ENCODE assay signal across 8 cellular contexts in the genomic region with DNA sequence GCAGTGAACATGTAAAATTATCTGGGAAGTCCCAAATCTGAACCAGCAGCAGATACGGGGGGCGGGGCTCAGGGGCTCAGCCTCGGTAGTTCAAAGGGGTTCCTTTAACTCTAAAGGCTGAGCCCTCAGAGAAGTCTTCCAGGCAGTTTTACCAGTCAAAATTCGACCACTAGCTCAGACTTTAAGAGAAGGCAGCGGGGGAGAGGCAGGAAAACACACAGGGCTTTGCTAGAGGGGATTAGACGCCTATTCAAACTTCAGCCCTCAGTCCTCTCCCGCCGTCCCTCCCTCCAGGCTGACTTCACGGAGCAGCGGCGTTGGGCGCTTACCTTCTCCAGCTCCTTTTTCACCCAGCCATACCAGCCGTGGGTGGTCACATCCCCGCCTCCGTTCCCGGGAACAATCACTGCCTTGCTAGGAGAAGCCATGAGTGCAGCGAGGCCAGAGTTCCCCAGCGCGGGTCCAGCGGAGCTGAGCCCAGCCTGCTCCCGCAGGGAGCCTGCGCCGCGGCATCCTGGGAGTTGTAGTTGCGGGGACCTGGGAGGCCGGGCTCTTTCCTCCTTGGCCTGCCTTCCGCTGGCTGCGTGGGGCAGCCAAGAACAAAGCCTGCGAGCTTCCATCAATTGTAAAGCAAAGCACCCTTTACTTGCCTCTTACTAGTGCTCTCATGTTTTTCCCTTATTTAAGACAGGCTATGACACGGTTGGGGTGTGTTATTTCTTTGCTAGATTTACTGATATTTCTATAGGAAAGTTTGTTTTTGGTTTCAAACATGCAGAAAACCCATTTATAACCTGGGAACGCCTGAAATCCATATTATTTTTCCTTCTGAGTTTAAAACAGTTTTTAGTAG. TPM values are rescaled to one million over a fixed set of nuclear protein-coding genes. Genes with fewer than 3 reads are reported as not detected.
DNase-seq lines count a peak whose midpoint lies in the region; ATAC-seq and TF ChIP-seq lines count a peak whose summit lies in the region.

A gene (minus strand): TSS at position 486 of the 853 bp plus-strand sequence. CDS start 58 bp downstream, at position 428.

- H3K27ac Mint-ChIP-seq in activated CD8-positive, alpha-beta memory T cell treated with anti-CD3 and anti-CD28 coated beads, Interleukin-2, amount 10 ng/mL, durations not matched to agents 7 days and 5 days: peak within 1 kb of the TSS; percentile 86
- H3K27ac Mint-ChIP-seq in endodermal cell: peak within 1 kb of the TSS; percentile 97

- H3K36me3 ChIP-seq in endodermal cell (ENCODE audit: control insufficient read depth, insufficient read depth, low read length) (peaks cover 14% of the 10 kb centered on the region), mesodermal cell (ENCODE audit: control insufficient read depth, insufficient read depth, low read length) (peaks cover 15% of the 10 kb centered on the region)

- DNase-seq in COLO829 (ENCODE audit: low spot score): peak; percentile 77
- peak; percentile 97 for DNase-seq in HPDE6-E6E7 (ENCODE audit: extremely low spot score)
- DNase-seq in NOMO-1 treated with dmso at 0.1 percent for 144 hours (lab: John Stamatoyannopoulos, UW; ENCODE audit: unreplicated experiment): peak; percentile 71
- peak; percentile 84 for DNase-seq in activated CD8-positive, alpha-beta memory T cell treated with anti-CD3 and anti-CD28 coated beads, Interleukin-2, amount 10 ng/mL, durations not matched to agents 7 days and 5 days
- peak; percentile 97 for DNase-seq in endodermal cell
- DNase-seq in stimulated activated CD8-positive, alpha-beta memory T cell treated with anti-CD3 and anti-CD28 coated beads, Interleukin-15, amount 100 ng/mL, for 24 hours (ENCODE audit: low read depth): peak; percentile 50

- H3K9ac ChIP-seq in endodermal cell (ENCODE audit: extremely low read depth, low read length, poor library complexity, severe bottlenecking): peak within 1 kb of the TSS; percentile 65

- TF ChIP-seq CTCF in endodermal cell (conservative IDR thresholded peaks at IDR 0.05): no peak

- 3 to 8% methylated on average over 12 to 30 of the region's 31 CpGs for WGBS in endodermal cell (ENCODE audit: insufficient coverage in 1 of 2, insufficient read length in 1 of 2), 2 experiments
- 1 to 5% methylated on average over 19 to 27 of the region's 31 CpGs for WGBS in mesodermal cell (ENCODE audit: insufficient coverage in 2 of 2), 2 experiments

- no peaks in the 10 kb centered on the region for H3K9me3 Mint-ChIP-seq in activated CD8-positive, alpha-beta memory T cell treated with anti-CD3 and anti-CD28 coated beads, Interleukin-2, amount 10 ng/mL, durations not matched to agents 7 days and 5 days (ENCODE audit: low read depth)
- H3K9me3 Mint-ChIP-seq in endodermal cell: peaks cover 2% of the 10 kb centered on the region

- H3K27ac ChIP-seq in endodermal cell (ENCODE audit: low read depth, low read length): peak within 1 kb of the TSS; percentile 75
- H3K27ac ChIP-seq in mesodermal cell (ENCODE audit: low read depth, low read length, severe bottlenecking): peak within 1 kb of the TSS; percentile 37

- H3K4me3 Mint-ChIP-seq in activated CD8-positive, alpha-beta memory T cell treated with anti-CD3 and anti-CD28 coated beads, Interleukin-2, amount 10 ng/mL, durations not matched to agents 7 days and 5 days: peak within 1 kb of the TSS; percentile 99
- peak within 1 kb of the TSS; percentile 97 for H3K4me3 Mint-ChIP-seq in endodermal cell

- H3K27me3 Mint-ChIP-seq in activated CD8-positive, alpha-beta memory T cell treated with anti-CD3 and anti-CD28 coated beads, Interleukin-2, amount 10 ng/mL, durations not matched to agents 7 days and 5 days: no peaks in the 10 kb centered on the region
- H3K27me3 Mint-ChIP-seq in endodermal cell (ENCODE audit: insufficient read depth): no peaks in the 10 kb centered on the region

- peak; percentile 98 for ATAC-seq in GM19467 (IDR thresholded peaks at IDR 0.05; ENCODE audit: unreplicated experiment)
- ATAC-seq in activated CD8-positive, alpha-beta memory T cell treated with anti-CD3 and anti-CD28 coated beads, Interleukin-2, amount 10 ng/mL, durations not matched to agents 7 days and 5 days: peak; percentile 99

- H3K4me1 ChIP-seq in endodermal cell (ENCODE audit: control insufficient read depth, insufficient read depth, low read length) (peaks cover 4% of the 10 kb centered on the region), mesodermal cell (ENCODE audit: control insufficient read depth, insufficient read depth, low read length, poor library complexity, severe bottlenecking) (peaks cover 7% of the 10 kb centered on the region)

- no peaks in the 10 kb centered on the region for H3K9me3 ChIP-seq in endodermal cell (ENCODE audit: control insufficient read depth, low read length)
- no peaks in the 10 kb centered on the region for H3K9me3 ChIP-seq in mesodermal cell (ENCODE audit: control insufficient read depth, low read length)

- H3K4me3 ChIP-seq in endodermal cell (ENCODE audit: low read length) (peak within 1 kb of the TSS; percentile 93), mesodermal cell (ENCODE audit: extremely low read depth, insufficient read depth, low read length, poor library complexity, severe bottlenecking) (peak within 1 kb of the TSS; percentile 94)

- no peaks in the 10 kb centered on the region for H3K27me3 ChIP-seq in endodermal cell (ENCODE audit: control insufficient read depth, insufficient read depth, low read length, poor library complexity, severe bottlenecking)

- H3K4me1 Mint-ChIP-seq in activated CD8-positive, alpha-beta memory T cell treated with anti-CD3 and anti-CD28 coated beads, Interleukin-2, amount 10 ng/mL, durations not matched to agents 7 days and 5 days: peaks cover 22% of the 10 kb centered on the region
- peaks cover 9% of the 10 kb centered on the region for H3K4me1 Mint-ChIP-seq in endodermal cell

- peaks cover 13% of the 10 kb centered on the region for H3K36me3 Mint-ChIP-seq in activated CD8-positive, alpha-beta memory T cell treated with anti-CD3 and anti-CD28 coated beads, Interleukin-2, amount 10 ng/mL, durations not matched to agents 7 days and 5 days
- H3K36me3 Mint-ChIP-seq in endodermal cell (ENCODE audit: low read depth): peaks cover 23% of the 10 kb centered on the region

- CTCF ChIA-PET in activated CD8-positive, alpha-beta memory T cell treated with anti-CD3 and anti-CD28 coated beads, Interleukin-2, amount 10 ng/mL, durations not matched to agents 7 days and 5 days (lab: Charles Lee): interaction anchor here (0.9 to 3.8 kb wide), 8 partner anchors 9 to 212 kb away, joined by 3 to 39 read pairs (median 4); a partner anchor contains a TSS

RNA-seq across cellular contexts. Expression of the gene that starts here (rescaled TPM):
- total RNA-seq in activated CD8-positive, alpha-beta memory T cell treated with anti-CD3 and anti-CD28 coated beads, Interleukin-2, amount 10 ng/mL, durations not matched to agents 7 days and 5 days: 10 to 100 TPM; 13.4 to 13.5 TPM
- 10 to 100 TPM; 19.3 to 24.8 TPM for total RNA-seq in endodermal cell
- polyA plus RNA-seq in endodermal cell (2013, experiment 1 of 2): 25.6 TPM
- polyA plus RNA-seq in endodermal cell (2013, experiment 2 of 2): 23.3 TPM
- polyA plus RNA-seq in mesodermal cell (2013, experiment 1 of 2): 16.7 TPM
- polyA plus RNA-seq in mesodermal cell (2013, experiment 2 of 2): 19.2 TPM

Comparison
In these comparisons a context has a peak if more than half of its experiments do, and no peak if none do; other contexts are left out.
1. Peak in every context shown above with its lines: DNase-seq, ATAC-seq, H3K4me3 ChIP-seq and H3K27ac ChIP-seq.